Comparison of ENCODE assay signal across 8 cellular contexts in the genomic region with DNA sequence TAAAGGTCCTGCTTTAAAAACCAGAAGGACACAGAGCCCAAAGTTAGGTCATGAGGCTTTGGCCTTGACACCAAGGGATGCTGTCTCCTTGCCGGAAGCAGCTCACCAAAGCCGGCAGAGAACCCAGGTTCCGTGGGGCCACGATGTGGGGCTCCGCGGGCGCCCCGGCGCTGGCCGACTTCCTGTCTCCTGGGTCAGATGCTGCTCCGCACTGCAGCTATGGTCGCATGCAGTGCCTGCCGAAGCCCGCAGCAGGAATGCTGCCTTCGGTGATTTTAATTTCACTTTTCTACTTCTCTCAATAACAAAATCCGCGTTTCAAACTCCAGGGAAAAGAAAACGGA. TPM values are rescaled to one million over a fixed set of nuclear protein-coding genes. Genes with fewer than 3 reads are reported as not detected.
A peak's percentile ranks its signal among the peaks of the same experiment; 100 is the strongest.
DNase-seq lines count a peak whose midpoint lies in the region; ATAC-seq, FAIRE-seq and TF ChIP-seq lines count a peak whose summit lies in the region.

No MANE protein-coding gene starts in this region.

- TF ChIP-seq POLR2A in A549 (IDR thresholded peaks at IDR 0.05; ENCODE audit: low read length) (no peak), esophagus squamous epithelium (IDR thresholded peaks at IDR 0.05) (no peak), ovary (IDR thresholded peaks at IDR 0.05) (no peak), uterus (IDR thresholded peaks at IDR 0.05) (no peak)

- H3K36me3 ChIP-seq in esophagus squamous epithelium (peaks cover 0 to 30% (median 3%) of the 10 kb centered on the region in 3 donors), ovary (no peaks in the 10 kb centered on the region), uterus (no peaks in the 10 kb centered on the region)

- CTCF ChIA-PET in A549 (lab: Yijun Ruan, JAX): interaction anchor here (0.7 kb wide), 1 partner anchor 218 kb away, joined by 3 read pairs; the partner anchor contains the start of gene ZFTA

- FAIRE-seq in A549 (lab: Jason Lieb, UNC): no peak

- H3K4me1 ChIP-seq in A549: peaks cover 10% of the 10 kb centered on the region; the same call in 2 of the 3 replicates
- peaks cover 11 to 53% (median 21%) of the 10 kb centered on the region in 3 donors for H3K4me1 ChIP-seq in esophagus squamous epithelium
- H3K4me1 ChIP-seq in ovary (ENCODE audit: insufficient read depth): peaks cover 5% of the 10 kb centered on the region
- H3K4me1 ChIP-seq in uterus: peaks cover 0 to 7% of the 10 kb centered on the region in 2 donors

- POLR2A ChIA-PET in A549 (lab: Yijun Ruan, JAX): interaction anchor here (0.7 to 1.9 kb wide), 3 partner anchors 9 to 22 kb away, joined by 3 to 9 read pairs (median 3); partner anchors contain the start of gene COX8A

- H3K27me3 ChIP-seq in esophagus squamous epithelium (no peaks in the 10 kb centered on the region), ovary (no peaks in the 10 kb centered on the region), uterus (no peaks in the 10 kb centered on the region)

- no peak for TF ChIP-seq RAD21 in A549 (conservative IDR thresholded peaks at IDR 0.05 in 1 of 2, IDR thresholded peaks at IDR 0.05 in 1 of 2)

- peak overlapping the region; percentile 99 for H3K4me3 ChIP-seq in A549
- peak overlapping the region; percentile 87 to 100 (median 98) for H3K4me3 ChIP-seq in esophagus squamous epithelium
- peak overlapping the region; percentile 95 for H3K4me3 ChIP-seq in ovary
- peak overlapping the region; percentile 82 to 85 for H3K4me3 ChIP-seq in uterus

- intact Hi-C loops in esophagus squamous epithelium (cut with DNase I) (no loop called here), ovary (cut with DNase I) (no loop called here), uterus (cut with DNase I; ENCODE audit: low total_unique reads) (no loop called here)

- TF ChIP-seq EP300 in A549 (IDR thresholded peaks at IDR 0.05): no peak
- no peak for TF ChIP-seq EP300 in ovary (IDR thresholded peaks at IDR 0.05)

- H3K9me3 ChIP-seq in A549 (no peaks in the 10 kb centered on the region), esophagus squamous epithelium (no peaks in the 10 kb centered on the region), ovary (no peaks in the 10 kb centered on the region), uterus (no peaks in the 10 kb centered on the region)

- ATAC-seq in A549 (peak; percentile 57 to 75), GM19324 (IDR thresholded peaks at IDR 0.05; ENCODE audit: low FRiP score, unreplicated experiment) (peak; percentile 52)

- TF ChIP-seq CTCF in A549 (IDR thresholded peaks at IDR 0.05) (no peak), esophagus squamous epithelium (IDR thresholded peaks at IDR 0.05) (no peak), ovary (IDR thresholded peaks at IDR 0.05) (no peak), uterus (IDR thresholded peaks at IDR 0.05) (no peak)

- DNase-seq in A549 (ENCODE audit: low read depth in 1 of 2, low spot score in 1 of 2) (no peak), NAMALWA (ENCODE audit: low spot score) (peak; percentile 75), activated T-cell treated with anti-CD3 and anti-CD28 coated beads for 4 hours (peak; percentile 36), esophagus squamous epithelium (lab: John Stamatoyannopoulos, UW) (no peak), ovary (no peak), uterus (no peak), NCI-H526 treated with DMSO at 0.1 percent for 48 hours (lab: John Stamatoyannopoulos, UW) (no peak)

- WGBS in A549 (ENCODE audit: missing lambda C conversion rate): 16% methylated on average over 15 of the region's 18 CpGs
- WGBS in esophagus squamous epithelium, 2 donors: 1 to 2% methylated on average over 14 to 18 of the region's 18 CpGs
- WGBS in ovary, 3 donors: 0 to 1% (median 0%) methylated on average over 18 of the region's 18 CpGs

- H3K27ac ChIP-seq in A549 (peak overlapping the region; percentile 98 to 99), esophagus squamous epithelium (peak overlapping the region; percentile 91 to 95 (median 94)), ovary (peak overlapping the region in 1 of 2 donors; percentile 57), uterus (peak overlapping the region; percentile 78 to 86)

- peak overlapping the region; percentile 82 for H3K4me2 ChIP-seq in A549

TF ChIP-seq in A549, 52 proteins besides CTCF, POLR2A, EP300 and RAD21:
- TF ChIP-seq CBX8 (IDR thresholded peaks at IDR 0.05) (no peak), GATA3 (IDR thresholded peaks at IDR 0.05; ENCODE audit: borderline replicate concordance) (no peak)
TF ChIP-seq in A549: peak in this region for 0.

RNA-seq across cellular contexts. Expression of gene OTUB1, which starts 0.5 kb away (rescaled TPM):
- polyA plus RNA-seq in A549 (2011; rRNA removed) (109 and 113 TPM in 2 replicates), A549 (2017; fragmentation: RNase III; extraction: RNeasy Plus Mini Kit Qiagen cat#74134 plus additional on column Dnase treatment) (94.0 to 97.4 TPM (median 95.8 TPM) in 3 replicates), ovary (10 to 100 TPM; 34.7 to 55.1 TPM)
- polyA plus RNA-seq in A549 (2012; cell fraction: cytosol; rRNA removed): 235 and 277 TPM in 2 replicates
- 475 and 538 TPM in 2 replicates for polyA plus RNA-seq in A549 (2012; cell fraction: nucleus; rRNA removed)
- polyA minus RNA-seq in A549 (2011; rRNA and poly(A)+ RNA removed): 88.6 and 93.5 TPM in 2 replicates
- total RNA-seq in esophagus squamous epithelium (10 to 100 TPM; 82.0 to 97.3 (median 89.7) TPM), ovary (10 to 100 TPM; 49.4 to 66.7 (median 50.7) TPM), uterus (10 to 100 TPM; 29.5 to 54.6 (median 45.8) TPM)

RNA-seq across cellular contexts. Expression of gene COX8A, which starts 11.4 kb away (rescaled TPM):
- polyA plus RNA-seq in A549 (2011; rRNA removed): 312 and 358 TPM in 2 replicates
- polyA plus RNA-seq in A549 (2012; cell fraction: cytosol; rRNA removed): 1,415 and 1,671 TPM in 2 replicates
- 2,004 and 2,028 TPM in 2 replicates for polyA plus RNA-seq in A549 (2012; cell fraction: nucleus; rRNA removed)
- polyA plus RNA-seq in A549 (2017; fragmentation: RNase III; extraction: RNeasy Plus Mini Kit Qiagen cat#74134 plus additional on column Dnase treatment): 750 to 794 TPM (median 759 TPM) in 3 replicates
- polyA minus RNA-seq in A549 (2011; rRNA and poly(A)+ RNA removed): 299 and 328 TPM in 2 replicates
- total RNA-seq in esophagus squamous epithelium: 100 to 1,000 TPM; 417 to 745 (median 637) TPM
- total RNA-seq in ovary: 100 to 1,000 TPM; 197 to 339 (median 222) TPM
- polyA plus RNA-seq in ovary: 100 to 1,000 TPM in 1 of 2 donors, 10 to 100 TPM in 1; 64.8 to 438 TPM
- total RNA-seq in uterus: 100 to 1,000 TPM in 3 of 4 donors, 10 to 100 TPM in 1; 41.0 to 359 (median 139) TPM

RNA-seq across cellular contexts. Expression of gene NAA40, which starts 47.0 kb away (rescaled TPM):
- polyA plus RNA-seq in A549 (2011; rRNA removed) (21.9 and 23.7 TPM in 2 replicates), A549 (2017; fragmentation: RNase III; extraction: RNeasy Plus Mini Kit Qiagen cat#74134 plus additional on column Dnase treatment) (29.8 to 32.0 TPM (median 30.2 TPM) in 3 replicates), ovary (1 to 10 TPM; 7.0 to 7.6 TPM)
- polyA plus RNA-seq in A549 (2012; cell fraction: cytosol; rRNA removed): 27.9 and 29.5 TPM in 2 replicates
- 49.4 and 62.6 TPM in 2 replicates for polyA plus RNA-seq in A549 (2012; cell fraction: nucleus; rRNA removed)
- 14.4 and 14.6 TPM in 2 replicates for polyA minus RNA-seq in A549 (2011; rRNA and poly(A)+ RNA removed)
- total RNA-seq in esophagus squamous epithelium (10 to 100 TPM in 3 of 4 donors, 1 to 10 TPM in 1; 9.8 to 13.2 (median 11.2) TPM), ovary (10 to 100 TPM in 6 of 7 donors, 1 to 10 TPM in 1; 4.5 to 15.9 (median 13.4) TPM), uterus (10 to 100 TPM in 2 of 4 donors, 1 to 10 TPM in 2; 2.1 to 17.8 (median 9.2) TPM)

RNA-seq across cellular contexts. Expression of gene FLRT1, which starts 49.9 kb away (rescaled TPM):
- 0.28 and 0.31 TPM in 2 replicates for polyA plus RNA-seq in A549 (2011; rRNA removed)
- polyA plus RNA-seq in A549 (2012; cell fraction: cytosol; rRNA removed): 0.08 and 0.10 TPM in 2 replicates
- 0.02 and 0.10 TPM in 2 replicates for polyA plus RNA-seq in A549 (2012; cell fraction: nucleus; rRNA removed)
- 0.07 to 0.13 TPM (median 0.10 TPM) in 3 replicates for polyA plus RNA-seq in A549 (2017; fragmentation: RNase III; extraction: RNeasy Plus Mini Kit Qiagen cat#74134 plus additional on column Dnase treatment)
- 0.58 and 0.73 TPM in 2 replicates for polyA minus RNA-seq in A549 (2011; rRNA and poly(A)+ RNA removed)
- under 1 TPM in 3 of 4 donors, not detected in 1; 0.06 to 0.19 (median 0.08) TPM for total RNA-seq in esophagus squamous epithelium
- 1 to 10 TPM in 1 of 7 donors, under 1 TPM in 6; 0.23 to 1.2 (median 0.45) TPM for total RNA-seq in ovary
- under 1 TPM; 0.13 to 0.17 TPM for polyA plus RNA-seq in ovary
- 1 to 10 TPM in 2 of 4 donors, under 1 TPM in 1, not detected in 1; 0.26 to 7.3 (median 1.9) TPM for total RNA-seq in uterus

Comparison
In these comparisons a context has a peak if more than half of its experiments do, and no peak if none do; other contexts are left out.
1. DNase-seq: peak in NAMALWA (single experiment) and activated T-cell treated with anti-CD3 and anti-CD28 coated beads for 4 hours (single experiment); none in A549 (0 of 2), esophagus squamous epithelium (single experiment), ovary (0 of 5), uterus (0 of 2) and NCI-H526 treated with DMSO at 0.1 percent for 48 hours (single experiment).
2. Peak in every context shown above with its lines, with median percentiles within 50 percentile points of each other: H3K4me3 ChIP-seq.